In the genomic region with DNA sequence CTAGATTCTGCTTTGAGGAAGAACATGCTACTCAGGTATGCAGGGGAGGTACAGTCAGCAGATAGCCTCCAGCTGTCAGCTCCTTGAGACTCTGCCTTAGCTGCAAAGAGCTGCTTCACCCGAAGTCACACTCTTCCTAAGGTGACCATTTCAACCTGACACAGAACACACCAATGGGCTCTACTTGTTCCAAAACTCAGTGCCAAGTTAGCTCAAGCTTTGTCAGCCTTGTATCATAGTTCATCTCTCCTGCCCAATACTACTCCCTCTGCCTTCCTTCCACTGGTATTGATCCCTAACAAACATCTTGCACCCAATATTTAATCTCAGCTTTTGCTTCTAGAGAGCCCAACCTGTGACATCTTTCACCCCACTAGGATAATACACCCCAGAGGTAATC, we compare ENCODE assay signal across 23 cellular contexts.
"Had no signal": no experiment of that assay in that cellular context is flagged by ENCODE, and none has a peak within 500 bp of the region (broad histone marks: within the 10 kb centered on the region; RNA-seq: fewer than 3 reads in every experiment).

No MANE protein-coding gene starts in this region.

- H3K27me3 Mint-ChIP-seq: progenitor cell of endocrine pancreas had no signal

- H3K36me3 Mint-ChIP-seq: immature natural killer cell; naive B cell; natural killer cell; stimulated activated naive B cell treated with anti-CD40 and anti-IgM and Interleukin-4, amounts not matched to agents 10 μg/mL and 1 μg/mL and 100 μg/mL, for 72 hours had no signal

- H3K4me2 ChIP-seq: smooth muscle cell had no signal

- H3K27ac Mint-ChIP-seq: immature natural killer cell; naive B cell; natural killer cell; stimulated activated naive B cell treated with anti-CD40 and anti-IgM and Interleukin-4, amounts not matched to agents 10 μg/mL and 1 μg/mL and 100 μg/mL, for 72 hours had no signal

- H3K4me1 Mint-ChIP-seq: immature natural killer cell; naive B cell; natural killer cell; stimulated activated naive B cell treated with anti-CD40 and anti-IgM and Interleukin-4, amounts not matched to agents 10 μg/mL and 1 μg/mL and 100 μg/mL, for 72 hours had no signal

- H3K27me3 ChIP-seq: left lung, ovary, right atrium auricular region, right lobe of liver, stomach, testis, tibial artery, upper lobe of right lung had no signal

- H3K9me3 Mint-ChIP-seq: immature natural killer cell; naive B cell; natural killer cell; stimulated activated naive B cell treated with anti-CD40 and anti-IgM and Interleukin-4, amounts not matched to agents 10 μg/mL and 1 μg/mL and 100 μg/mL, for 72 hours had no signal

- H3K36me3 ChIP-seq: left lung, lower lobe of right lung, ovary, right atrium auricular region, right lobe of liver, stomach, tibial artery, upper lobe of right lung had no signal

- H3K4me1 ChIP-seq: left lung, lower lobe of right lung, right atrium auricular region, right lobe of liver, stomach, testis, tibial artery, upper lobe of right lung had no signal

- H3K9me3 ChIP-seq: left lung, lower lobe of right lung, ovary, right atrium auricular region, right lobe of liver, stomach, testis, tibial artery, upper lobe of right lung had no signal

- DNase-seq: hypothalamus; immature natural killer cell; left lung; lower lobe of right lung; mammary epithelial cell; mesenchymal stem cell; naive B cell; natural killer cell; ovary; right lobe of liver; stimulated activated CD4-positive, alpha-beta T cell treated with anti-CD3 and anti-CD28 coated beads, Interleukin-12 subunit alpha, Interleukin-12 subunit beta, amount 100 ng/mL, for 4 hours; stimulated activated CD4-positive, alpha-beta T cell treated with anti-CD3 and anti-CD28 coated beads, Interleukin-15, amount 100 ng/mL, for 24 hours; stimulated activated CD4-positive, alpha-beta T cell treated with anti-CD3 and anti-CD28 coated beads, Interleukin-2, amount 100 ng/mL, for 24 hours; stimulated activated CD4-positive, alpha-beta T cell treated with anti-CD3 and anti-CD28 coated beads, Interleukin-4, amount 100 ng/mL, for 1 hour; stimulated activated naive B cell treated with anti-CD40 and anti-IgM and Interleukin-4, amounts not matched to agents 10 μg/mL and 1 μg/mL and 100 μg/mL, for 72 hours; stimulated activated naive CD8-positive, alpha-beta T cell treated with anti-CD3 and anti-CD28 coated beads, Interleukin-15, Interleukin-2, amounts not matched to agents 100 U/mL and 50 U/mL, for 24 hours; stomach; testis; tibial artery; upper lobe of right lung had no signal

- H3K27ac ChIP-seq: left lung, lower lobe of right lung, right atrium auricular region, right lobe of liver, stomach, tibial artery, upper lobe of right lung had no signal

- H3K4me3 ChIP-seq: left lung, lower lobe of right lung, ovary, right atrium auricular region, right lobe of liver, smooth muscle cell, stomach, testis, tibial artery, upper lobe of right lung had no signal

- H3K4me3 Mint-ChIP-seq: immature natural killer cell; naive B cell; natural killer cell; stimulated activated naive B cell treated with anti-CD40 and anti-IgM and Interleukin-4, amounts not matched to agents 10 μg/mL and 1 μg/mL and 100 μg/mL, for 72 hours had no signal

- ATAC-seq: left lung; lower lobe of right lung; natural killer cell; stimulated activated naive B cell treated with anti-CD40 and anti-IgM and Interleukin-4, amounts not matched to agents 10 μg/mL and 1 μg/mL and 100 μg/mL, for 72 hours; stimulated activated naive CD8-positive, alpha-beta T cell treated with anti-CD3 and anti-CD28 coated beads, Interleukin-15, Interleukin-2, amounts not matched to agents 100 U/mL and 50 U/mL, for 24 hours; upper lobe of right lung had no signal
